8 cellular contexts compared by ENCODE assay signal in the genomic region with DNA sequence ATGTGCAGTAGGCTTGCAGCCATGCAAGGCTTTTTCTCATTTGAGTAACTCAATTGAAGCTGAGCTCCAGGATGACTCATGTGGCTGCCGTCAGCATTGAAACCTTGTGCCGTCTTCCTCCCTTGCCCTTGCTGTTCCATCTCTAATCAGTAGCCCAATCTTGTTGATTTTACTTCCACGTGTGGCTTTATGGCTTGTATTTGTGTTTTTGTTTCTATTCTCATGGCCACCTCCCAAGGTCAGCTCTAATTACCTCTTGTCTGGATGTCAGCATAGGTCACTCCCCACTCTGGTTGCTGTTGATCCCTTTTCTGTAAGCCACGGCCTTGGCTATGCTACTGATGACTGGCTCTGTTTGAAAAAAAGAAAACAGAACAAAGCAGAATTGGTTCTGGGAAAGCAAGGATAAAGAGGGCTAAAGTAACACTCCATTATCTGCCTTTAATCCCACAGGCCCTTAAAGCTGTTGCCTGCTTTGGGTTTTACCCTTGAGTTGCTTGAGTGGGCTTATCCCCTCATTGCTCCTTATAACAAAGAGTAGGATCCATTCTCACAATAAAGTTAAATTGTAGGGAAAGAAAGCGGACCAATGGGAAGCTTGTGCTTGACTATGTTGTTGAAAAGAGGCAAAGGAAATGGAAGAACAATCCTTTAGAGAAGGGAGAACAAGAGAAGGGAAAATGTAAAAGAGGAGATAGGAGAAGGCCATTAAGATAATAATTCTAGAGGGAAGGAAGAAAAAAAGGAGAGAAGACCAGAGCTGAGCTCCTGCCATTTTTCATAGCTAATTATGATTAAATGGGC.
A peak's percentile ranks its signal among the peaks of the same experiment; 100 is the strongest.
DNase-seq lines count a peak whose midpoint lies in the region; ATAC-seq and TF ChIP-seq lines count a peak whose summit lies in the region.

No MANE protein-coding gene starts in this region.

- ATAC-seq in GM18505 (IDR thresholded peaks at IDR 0.05; ENCODE audit: unreplicated experiment) (peak; percentile 54), HG03520 (IDR thresholded peaks at IDR 0.05; ENCODE audit: unreplicated experiment) (peak; percentile 59), GM19395 (IDR thresholded peaks at IDR 0.05; ENCODE audit: unreplicated experiment) (no peak)
- no peak for ATAC-seq in stimulated activated naive CD8-positive, alpha-beta T cell treated with anti-CD3 and anti-CD28 coated beads, Interleukin-15, amount 100 ng/mL, for 72 hours

- TF ChIP-seq POLR2A in GM18505 (IDR thresholded peaks at IDR 0.05; ENCODE audit: borderline replicate concordance, extremely low read depth, insufficient read depth, insufficient read length) = no peak

- H4K20me1 ChIP-seq in neural progenitor cell (ENCODE audit: low read depth) = peaks cover 13% of the 10 kb centered on the region

- H3K36me3 Mint-ChIP-seq in neural progenitor cell = no peaks in the 10 kb centered on the region

- H3K4me3 ChIP-seq in brain microvascular endothelial cell (ENCODE audit: low read depth, low read length) = no peak overlapping the region
- peak overlapping the region; percentile 4 for H3K4me3 ChIP-seq in neural progenitor cell

- no peak overlapping the region for H3K27ac Mint-ChIP-seq in neural progenitor cell
- no peak overlapping the region for H3K27ac Mint-ChIP-seq in stimulated activated naive CD8-positive, alpha-beta T cell treated with anti-CD3 and anti-CD28 coated beads, Interleukin-15, amount 100 ng/mL, for 72 hours

- H3K36me3 ChIP-seq in brain microvascular endothelial cell (replicated peaks) (no peaks in the 10 kb centered on the region), neural progenitor cell (no peaks in the 10 kb centered on the region)

- H3K27ac ChIP-seq in brain microvascular endothelial cell = peak overlapping the region; percentile 70
- no peak overlapping the region for H3K27ac ChIP-seq in neural progenitor cell

- no peaks in the 10 kb centered on the region for H3K9me3 Mint-ChIP-seq in neural progenitor cell
- no peaks in the 10 kb centered on the region for H3K9me3 Mint-ChIP-seq in stimulated activated naive CD8-positive, alpha-beta T cell treated with anti-CD3 and anti-CD28 coated beads, Interleukin-15, amount 100 ng/mL, for 72 hours

- peaks cover 4% of the 10 kb centered on the region for H3K4me1 Mint-ChIP-seq in neural progenitor cell
- H3K4me1 Mint-ChIP-seq in stimulated activated naive CD8-positive, alpha-beta T cell treated with anti-CD3 and anti-CD28 coated beads, Interleukin-15, amount 100 ng/mL, for 72 hours = no peaks in the 10 kb centered on the region

- no peaks in the 10 kb centered on the region for H3K79me2 ChIP-seq in neural progenitor cell (ENCODE audit: low read depth)

- peaks cover 16% of the 10 kb centered on the region for H3K4me1 ChIP-seq in neural progenitor cell

- no peak overlapping the region for H3K4me3 Mint-ChIP-seq in neural progenitor cell
- no peak overlapping the region for H3K4me3 Mint-ChIP-seq in stimulated activated naive CD8-positive, alpha-beta T cell treated with anti-CD3 and anti-CD28 coated beads, Interleukin-15, amount 100 ng/mL, for 72 hours

- H3K9ac ChIP-seq in neural progenitor cell = no peak overlapping the region

- peaks cover 7% of the 10 kb centered on the region for H3K27me3 Mint-ChIP-seq in neural progenitor cell (ENCODE audit: insufficient read depth, low read depth)
- H3K27me3 Mint-ChIP-seq in stimulated activated naive CD8-positive, alpha-beta T cell treated with anti-CD3 and anti-CD28 coated beads, Interleukin-15, amount 100 ng/mL, for 72 hours = no peaks in the 10 kb centered on the region

- in situ Hi-C loops in brain microvascular endothelial cell (cut with HindIII; ENCODE audit: low pct_ligation_motif_present, low sequenced_read_pairs) = no loop called here

- peaks cover 22% of the 10 kb centered on the region for H3F3A ChIP-seq in neural progenitor cell (ENCODE audit: low read depth)

- DNase-seq in brain microvascular endothelial cell (peak; percentile 91), neural progenitor cell (ENCODE audit: low spot score) (peak; percentile 88)
- no peak for DNase-seq in effector CD4-positive, alpha-beta T cell
- DNase-seq in stimulated activated naive CD8-positive, alpha-beta T cell treated with anti-CD3 and anti-CD28 coated beads, Interleukin-15, amount 100 ng/mL, for 72 hours = no peak
- no peak for DNase-seq in central memory CD4-positive, alpha-beta T cell

- no peaks in the 10 kb centered on the region for H3K27me3 ChIP-seq in brain microvascular endothelial cell (replicated peaks)
- H3K27me3 ChIP-seq in neural progenitor cell = peaks cover 24% of the 10 kb centered on the region

- TF ChIP-seq CTCF in brain microvascular endothelial cell (IDR thresholded peaks at IDR 0.05; ENCODE audit: low read depth, low read length, missing control alignments) (no peak), neural progenitor cell (IDR thresholded peaks at IDR 0.05) (no peak)

- H2AFZ ChIP-seq in neural progenitor cell (replicated peaks) = no peak overlapping the region

- H3K4me2 ChIP-seq in neural progenitor cell = peak overlapping the region; percentile 59

- H3K9me3 ChIP-seq in neural progenitor cell (ENCODE audit: low read depth) = no peaks in the 10 kb centered on the region

Comparison
In these comparisons a context has a peak if more than half of its experiments do, and no peak if none do; other contexts are left out.
1. ATAC-seq: peak in GM18505 (single experiment) and HG03520 (single experiment); none in stimulated activated naive CD8-positive, alpha-beta T cell treated with anti-CD3 and anti-CD28 coated beads, Interleukin-15, amount 100 ng/mL, for 72 hours (single experiment) and GM19395 (single experiment).
2. DNase-seq: peak in brain microvascular endothelial cell (single experiment) and neural progenitor cell (single experiment); none in effector CD4-positive, alpha-beta T cell (single experiment), stimulated activated naive CD8-positive, alpha-beta T cell treated with anti-CD3 and anti-CD28 coated beads, Interleukin-15, amount 100 ng/mL, for 72 hours (0 of 2) and central memory CD4-positive, alpha-beta T cell (single experiment).